ENCODE assay signal across 22 cellular contexts in the genomic region with DNA sequence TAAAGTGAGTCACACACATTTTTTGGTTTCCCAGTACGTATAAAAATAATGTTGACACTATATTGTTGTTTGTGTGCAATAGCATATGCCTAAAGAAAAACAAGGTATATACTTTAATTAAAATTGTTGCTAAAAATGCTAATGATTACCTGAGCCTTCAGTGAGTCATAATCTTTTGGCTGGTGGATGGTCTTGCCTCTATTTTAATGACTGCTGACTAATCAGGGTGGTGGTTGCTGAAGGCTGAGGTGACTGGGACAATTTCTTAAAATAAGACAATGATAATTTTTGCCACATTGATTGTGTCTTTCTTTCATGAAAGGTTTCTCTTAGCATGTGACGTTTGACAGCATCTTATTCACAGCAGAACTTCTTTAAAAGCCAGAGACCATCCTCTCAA. TPM values are rescaled to one million over a fixed set of nuclear protein-coding genes. Genes with fewer than 3 reads are reported as not detected.
A peak's percentile ranks its signal among the peaks of the same experiment; 100 is the strongest.
DNase-seq lines count a peak whose midpoint lies in the region; ATAC-seq and TF ChIP-seq lines count a peak whose summit lies in the region.
"Had no signal": no experiment of that assay in that cellular context is flagged by ENCODE, and none has a peak within 500 bp of the region (broad histone marks: within the 10 kb centered on the region; RNA-seq: fewer than 3 reads in every experiment).

No MANE protein-coding gene starts in this region.

- H3K27me3 ChIP-seq in BE2C: no peaks in the 10 kb centered on the region

- no peaks in the 10 kb centered on the region for H3K4me1 ChIP-seq in BE2C
- H3K4me1 ChIP-seq: A549 had no signal

- no peaks in the 10 kb centered on the region for H3K36me3 ChIP-seq in BE2C

- DNase-seq in ELR (ENCODE audit: low read depth): peak; percentile 16
- peak; percentile 4 for DNase-seq in LHCN-M2 (ENCODE audit: low read depth)
- peak; percentile 7 for DNase-seq in astrocyte of the hippocampus (ENCODE audit: low read depth, low spot score)
- peak; percentile 44 for DNase-seq in myocyte (ENCODE audit: low read depth)
- no peak for DNase-seq in BE2C
- DNase-seq in GOT3 (lab: John Stamatoyannopoulos, UW): no peak
- DNase-seq: AML-193; C1 segment of cervical spinal cord; CD4-positive, alpha-beta memory T cell; COR-L47; DMS53; GDM1; NCI-H1694; NCI-H2029 treated with DMSO at 0.1 percent for 48 hours; NCI-H446 treated with DMSO at 0.1 percent for 48 hours; NCI-H526 treated with DMSO at 0.1 percent for 48 hours; SHP77; T-helper 1 cell had no signal

- TF ChIP-seq CTCF in BE2C (IDR thresholded peaks at IDR 0.05; ENCODE audit: low read depth, low read length): no peak

- no peaks in the 10 kb centered on the region for H3K9me3 ChIP-seq in BE2C
- H3K9me3 ChIP-seq: A549 had no signal

- no peak overlapping the region for H3K4me3 ChIP-seq in BE2C (ENCODE audit: low read depth, low read length)
- H3K4me3 ChIP-seq: A549 had no signal

- ATAC-seq in HG03280 (IDR thresholded peaks at IDR 0.05; ENCODE audit: unreplicated experiment) (no peak), HG02759 (IDR thresholded peaks at IDR 0.05; ENCODE audit: unreplicated experiment) (no peak)
- ATAC-seq: A549, Panc1 had no signal

RNA-seq across cellular contexts. Expression of a gene that starts 21.0 kb away (rescaled TPM):
- total RNA-seq in LHCN-M2 (2014; rRNA removed) (0.34 TPM in 1 of 2 replicates, not detected in the other), myocyte (0.16 TPM in 1 of 2 replicates, not detected in the other)
- 0.36 TPM for polyA plus RNA-seq in LHCN-M2 (2012)
- 0.11 TPM for polyA plus RNA-seq in myocyte (2012)
- not detected for polyA plus RNA-seq in BE2C (2012; ENCODE audit: insufficient read depth, insufficient read length, low read depth)
- total RNA-seq: CD4-positive, alpha-beta memory T cell had no signal
- polyA plus RNA-seq: CD4-positive, alpha-beta memory T cell had no signal

Comparison
In these comparisons a context has a peak if more than half of its experiments do, and no peak if none do; other contexts are left out.
1. DNase-seq: peak in ELR (single experiment), LHCN-M2 (single experiment), astrocyte of the hippocampus (single experiment) and myocyte (single experiment); none in BE2C (single experiment) and GOT3 (single experiment).